In the genomic region with DNA sequence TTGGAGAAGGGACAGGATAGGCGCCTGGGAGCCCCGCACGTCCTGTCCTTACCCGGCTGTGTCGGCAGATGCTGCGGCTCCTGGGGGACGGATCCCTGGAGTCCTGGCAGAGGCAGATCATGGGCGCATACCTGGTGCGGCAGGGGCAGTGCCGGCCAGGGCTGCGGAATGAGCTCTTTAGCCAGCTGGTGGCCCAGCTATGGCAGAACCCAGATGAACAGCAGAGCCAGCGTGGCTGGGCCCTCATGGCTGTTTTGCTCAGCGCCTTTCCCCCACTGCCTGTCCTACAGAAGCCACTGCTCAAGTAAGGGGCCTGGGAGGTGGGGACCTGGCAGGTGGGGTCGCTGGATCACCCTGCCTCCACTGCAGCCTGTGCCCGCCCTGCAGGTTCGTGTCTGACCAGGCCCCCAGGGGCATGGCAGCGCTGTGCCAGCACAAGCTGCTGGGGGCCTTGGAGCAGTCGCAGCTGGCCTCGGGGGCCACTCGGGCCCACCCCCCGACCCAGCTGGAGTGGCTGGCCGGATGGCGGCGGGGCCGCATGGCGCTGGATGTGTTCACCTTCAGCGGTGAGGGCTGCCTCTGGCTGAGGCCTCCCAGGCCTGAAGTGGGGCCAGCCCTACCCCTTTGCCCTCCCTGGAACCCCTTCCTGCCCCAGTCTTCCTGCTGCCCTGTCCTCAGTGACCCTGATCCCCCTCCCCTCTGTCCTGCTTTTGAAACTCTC, we compare ENCODE assay signal across 23 cellular contexts. TPM values are rescaled to one million over a fixed set of nuclear protein-coding genes. Genes with fewer than 3 reads are reported as not detected.
"Had no signal": no experiment of that assay in that cellular context is flagged by ENCODE, and none has a peak within 500 bp of the region (broad histone marks: within the 10 kb centered on the region; RNA-seq: fewer than 3 reads in every experiment).

No MANE protein-coding gene starts in this region.

- H3K27me3 ChIP-seq: colonic mucosa, esophagus squamous epithelium, neutrophil, pancreas, sigmoid colon, spleen, tibial nerve, upper lobe of right lung, uterus had no signal

- H3K36me3 ChIP-seq: colonic mucosa, uterus had no signal

- DNase-seq: effector memory CD4-positive, alpha-beta T cell; esophagus squamous epithelium; hypothalamus; left ventricle myocardium superior; lower lobe of right lung; natural killer cell; retina; sigmoid colon; spleen; stimulated activated CD4-positive, alpha-beta T cell treated with anti-CD3 and anti-CD28 coated beads, Interleukin-4, amount 100 ng/mL, for 4 hours; stimulated activated naive CD8-positive, alpha-beta T cell treated with anti-CD3 and anti-CD28 coated beads, Interleukin-15, Interleukin-2, amounts not matched to agents 100 U/mL and 50 U/mL, for 24 hours; upper lobe of right lung; uterus had no signal

- H3K4me3 ChIP-seq: colonic mucosa, esophagus squamous epithelium, lower lobe of right lung, pancreas, sigmoid colon, spleen, thoracic aorta, tibial nerve, upper lobe of right lung, uterus had no signal

- H3K4me1 ChIP-seq: lower lobe of right lung, pancreas, sigmoid colon, spleen, tibial nerve, upper lobe of right lung, uterus had no signal

- H3K27ac ChIP-seq: esophagus squamous epithelium, lower lobe of right lung, neutrophil, pancreas, sigmoid colon, spleen, thoracic aorta, tibial nerve, upper lobe of right lung, uterus had no signal

- ATAC-seq: left ventricle myocardium superior; lower lobe of right lung; natural killer cell; pancreas; stimulated activated naive CD8-positive, alpha-beta T cell treated with anti-CD3 and anti-CD28 coated beads, Interleukin-15, Interleukin-2, amounts not matched to agents 100 U/mL and 50 U/mL, for 24 hours; upper lobe of right lung had no signal

- FAIRE-seq: endothelial cell of umbilical vein, frontal cortex, keratinocyte, pancreas had no signal

- H3K9me3 ChIP-seq: colonic mucosa, esophagus squamous epithelium, lower lobe of right lung, neutrophil, pancreas, sigmoid colon, spleen, thoracic aorta, tibial nerve, upper lobe of right lung, uterus had no signal

RNA-seq across cellular contexts. Expression of gene SMIM5, which starts 20.2 kb away (rescaled TPM):
- total RNA-seq: chondrocyte, endothelial cell of umbilical vein, pulmonary artery endothelial cell had no signal
- polyA plus RNA-seq: endothelial cell of umbilical vein had no signal
